ENCODE assay signal across 1 cellular context in the genomic region with DNA sequence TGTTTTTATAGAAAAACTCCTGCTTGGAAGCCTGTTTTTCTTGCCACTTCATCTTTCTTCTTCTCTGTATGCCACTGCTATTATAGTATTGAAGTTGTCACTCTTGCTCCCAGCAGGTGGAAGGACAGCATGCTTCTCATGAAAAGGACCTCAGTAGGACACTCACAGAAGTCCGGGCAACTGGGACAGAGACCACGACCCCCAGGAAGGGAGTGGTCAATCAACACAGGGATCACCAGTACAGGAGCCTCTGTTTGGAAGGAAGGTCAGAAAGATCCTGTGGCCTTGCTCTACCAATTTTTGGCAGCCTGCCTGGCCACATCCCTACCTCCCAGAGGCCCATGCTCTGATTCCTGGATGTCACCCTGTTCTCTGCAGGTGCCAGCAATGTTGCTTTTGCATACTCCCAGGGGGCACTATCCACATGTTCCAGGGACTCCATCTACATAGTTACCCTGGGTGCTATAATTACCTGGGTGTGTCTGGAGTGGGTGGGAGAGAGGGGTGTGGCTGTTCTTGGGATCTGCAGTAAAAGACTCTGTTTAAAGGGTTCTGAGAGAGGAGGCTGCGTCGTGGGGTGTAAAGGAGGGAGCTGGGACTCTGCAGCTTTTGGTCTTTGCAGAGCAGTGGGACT.
TF ChIP-seq lines count a peak whose summit lies in the region.

No MANE protein-coding gene starts in this region.

TF ChIP-seq in HEK293, 187 proteins besides CTCF, POLR2A, EP300 and RAD21 (continued from another document):
- TF ChIP-seq ZSCAN18 (tag by site-specific recombination; IDR thresholded peaks at IDR 0.05): no peak
